11 cellular contexts compared by ENCODE assay signal in the genomic region with DNA sequence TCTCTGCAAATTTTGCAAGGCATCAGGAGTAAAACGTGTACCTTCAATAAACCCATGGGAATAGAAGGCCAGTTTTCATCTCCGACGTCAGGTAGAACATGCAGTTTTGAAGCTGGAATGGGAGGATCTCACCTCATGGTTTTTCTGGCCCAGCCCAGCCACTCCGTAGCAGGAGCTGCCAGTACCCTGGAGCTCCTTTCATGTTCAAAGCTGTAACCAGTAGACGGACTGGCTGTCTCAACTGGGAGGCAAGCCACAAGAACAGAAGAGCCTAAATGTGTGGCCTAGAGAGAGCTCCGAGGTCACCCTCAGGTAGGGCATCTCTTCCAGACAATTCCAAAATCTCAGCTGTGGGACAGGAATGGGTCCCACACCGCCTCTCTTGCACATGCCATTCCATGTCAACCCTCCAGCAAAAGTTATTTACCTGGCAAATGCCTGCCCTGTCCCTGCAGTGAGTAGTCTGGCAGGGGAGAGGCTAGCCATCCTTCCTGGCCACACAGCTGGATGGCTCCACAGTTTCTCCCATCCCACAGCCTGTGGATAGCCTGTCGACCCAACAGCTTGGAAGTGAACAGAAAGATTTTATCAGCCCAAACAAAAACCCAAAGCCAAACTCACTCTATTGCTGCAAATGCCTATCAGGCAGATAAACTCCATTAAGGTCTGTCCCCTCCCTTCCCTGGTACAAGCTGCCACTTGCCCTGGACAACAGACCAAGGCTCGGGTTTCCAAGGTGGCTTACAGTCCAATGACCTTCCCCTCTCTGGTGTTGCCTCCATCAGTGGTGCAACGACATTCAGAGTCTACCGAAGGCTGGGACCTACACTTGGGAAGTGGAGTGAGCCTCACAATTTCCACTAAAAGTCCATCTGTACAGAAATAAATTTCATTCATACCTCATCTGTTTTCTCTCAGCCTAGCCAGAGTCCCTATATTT. TPM values are rescaled to one million over a fixed set of nuclear protein-coding genes. Genes with fewer than 3 reads are reported as not detected.
A peak's percentile ranks its signal among the peaks of the same experiment; 100 is the strongest.
DNase-seq lines count a peak whose midpoint lies in the region; ATAC-seq and TF ChIP-seq lines count a peak whose summit lies in the region.
"Had no signal": no experiment of that assay in that cellular context is flagged by ENCODE, and none has a peak within 500 bp of the region (broad histone marks: within the 10 kb centered on the region; RNA-seq: fewer than 3 reads in every experiment).

No MANE protein-coding gene starts in this region.

- ATAC-seq in RWPE2 (ENCODE audit: low read depth) (no peak), HG02610 (IDR thresholded peaks at IDR 0.05; ENCODE audit: unreplicated experiment) (no peak)
- no peak for ATAC-seq in activated T-cell treated with anti-CD3 and anti-CD28 coated beads, Interleukin-2, amount 50 U/mL, for 72 hours (replicated peaks in 1 of 2)
- ATAC-seq: HCT116 had no signal

- no peaks in the 10 kb centered on the region for H3K9me3 Mint-ChIP-seq in activated naive CD4-positive, alpha-beta T cell treated with anti-CD3 and anti-CD28 coated beads for 36 hours
- H3K9me3 Mint-ChIP-seq in activated T-cell treated with anti-CD3 and anti-CD28 coated beads, Interleukin-2, amount 50 U/mL, for 72 hours = no peaks in the 10 kb centered on the region

- H3K27ac Mint-ChIP-seq in activated naive CD4-positive, alpha-beta T cell treated with anti-CD3 and anti-CD28 coated beads for 36 hours = no peak overlapping the region
- no peak overlapping the region for H3K27ac Mint-ChIP-seq in activated T-cell treated with anti-CD3 and anti-CD28 coated beads, Interleukin-2, amount 50 U/mL, for 72 hours

- H3K9me2 ChIP-seq in hepatocyte (replicated peaks; ENCODE audit: insufficient read depth) = no peaks in the 10 kb centered on the region

- H3K27me3 Mint-ChIP-seq in activated naive CD4-positive, alpha-beta T cell treated with anti-CD3 and anti-CD28 coated beads for 36 hours (ENCODE audit: low read depth) = no peaks in the 10 kb centered on the region
- peaks cover 25% of the 10 kb centered on the region for H3K27me3 Mint-ChIP-seq in activated T-cell treated with anti-CD3 and anti-CD28 coated beads, Interleukin-2, amount 50 U/mL, for 72 hours (ENCODE audit: low read depth)

- H3K36me3 ChIP-seq in RWPE2 (ENCODE audit: low read depth) (no peaks in the 10 kb centered on the region), hepatocyte (replicated peaks; ENCODE audit: insufficient read depth, low read depth) (no peaks in the 10 kb centered on the region)
- H3K36me3 ChIP-seq: SJSA1 had no signal

- H3K4me1 Mint-ChIP-seq in activated naive CD4-positive, alpha-beta T cell treated with anti-CD3 and anti-CD28 coated beads for 36 hours (ENCODE audit: low read depth) = peaks cover 18% of the 10 kb centered on the region
- H3K4me1 Mint-ChIP-seq in activated T-cell treated with anti-CD3 and anti-CD28 coated beads, Interleukin-2, amount 50 U/mL, for 72 hours (ENCODE audit: low read depth) = peaks cover 39% of the 10 kb centered on the region

- DNase-seq in NCI-H2171 treated with DMSO at 0.1 percent for 48 hours (lab: John Stamatoyannopoulos, UW) (peak; percentile 47), NCI-H2171 (lab: John Stamatoyannopoulos, UW) (no peak), RWPE2 (ENCODE audit: low spot score) (no peak), hepatocyte (ENCODE audit: low spot score) (no peak)
- DNase-seq in activated naive CD4-positive, alpha-beta T cell treated with anti-CD3 and anti-CD28 coated beads for 36 hours = no peak
- DNase-seq in activated T-cell treated with anti-CD3 and anti-CD28 coated beads, Interleukin-2, amount 50 U/mL, for 72 hours = no peak
- DNase-seq: stimulated activated CD8-positive, alpha-beta memory T cell treated with anti-CD3 and anti-CD28 coated beads, Interleukin-4, amount 100 ng/mL, for 48 hours had no signal

- no peak overlapping the region for H3K4me3 Mint-ChIP-seq in activated naive CD4-positive, alpha-beta T cell treated with anti-CD3 and anti-CD28 coated beads for 36 hours
- no peak overlapping the region for H3K4me3 Mint-ChIP-seq in activated T-cell treated with anti-CD3 and anti-CD28 coated beads, Interleukin-2, amount 50 U/mL, for 72 hours

- peaks cover 51% of the 10 kb centered on the region for H3K4me1 ChIP-seq in RWPE2 (ENCODE audit: insufficient read depth, poor library complexity, severe bottlenecking)
- H3K4me1 ChIP-seq in hepatocyte (ENCODE audit: insufficient read depth) = peaks cover 25% of the 10 kb centered on the region
- H3K4me1 ChIP-seq: SJSA1 had no signal

- H3K9me3 ChIP-seq in RWPE2 (ENCODE audit: severe bottlenecking) (no peaks in the 10 kb centered on the region), hepatocyte (ENCODE audit: low read depth) (no peaks in the 10 kb centered on the region)
- H3K9me3 ChIP-seq: SJSA1 had no signal

- no peak for TF ChIP-seq CTCF in RWPE2 (IDR thresholded peaks at IDR 0.05; ENCODE audit: poor library complexity, severe bottlenecking)
- TF ChIP-seq CTCF in hepatocyte (IDR thresholded peaks at IDR 0.05; ENCODE audit: poor library complexity) = no peak

- peak overlapping the region; percentile 98 for H3K27ac ChIP-seq in RWPE2 (ENCODE audit: poor library complexity, severe bottlenecking)
- peak overlapping the region; percentile 28 for H3K27ac ChIP-seq in hepatocyte
- peak overlapping the region; percentile 39 for H3K27ac ChIP-seq in temporal lobe (ENCODE audit: low read depth, low read length)
- H3K27ac ChIP-seq: SJSA1 had no signal

- H3K27me3 ChIP-seq in RWPE2 (ENCODE audit: insufficient read depth, poor library complexity, severe bottlenecking) = no peaks in the 10 kb centered on the region
- H3K27me3 ChIP-seq in hepatocyte = no peaks in the 10 kb centered on the region
- H3K27me3 ChIP-seq: SJSA1 had no signal

- no peaks in the 10 kb centered on the region for H3K79me2 ChIP-seq in hepatocyte

- H3K4me3 ChIP-seq in RWPE2 (ENCODE audit: severe bottlenecking) (no peak overlapping the region), hepatocyte (no peak overlapping the region)
- H3K4me3 ChIP-seq: SJSA1 had no signal

- no peak overlapping the region for H2AFZ ChIP-seq in hepatocyte

- intact Hi-C loops in activated naive CD4-positive, alpha-beta T cell treated with anti-CD3 and anti-CD28 coated beads for 36 hours (cut with micrococcal nuclease) = no loop called here

- H4K20me1 ChIP-seq in hepatocyte (ENCODE audit: insufficient read depth, poor library complexity, severe bottlenecking) = no peaks in the 10 kb centered on the region

- H3K36me3 Mint-ChIP-seq in activated naive CD4-positive, alpha-beta T cell treated with anti-CD3 and anti-CD28 coated beads for 36 hours (ENCODE audit: low read depth) = no peaks in the 10 kb centered on the region
- H3K36me3 Mint-ChIP-seq in activated T-cell treated with anti-CD3 and anti-CD28 coated beads, Interleukin-2, amount 50 U/mL, for 72 hours (ENCODE audit: insufficient read depth in 2 of 2) = no peaks in the 10 kb centered on the region

- H3K4me2 ChIP-seq in hepatocyte = no peak overlapping the region

- CTCF ChIA-PET in activated naive CD4-positive, alpha-beta T cell treated with anti-CD3 and anti-CD28 coated beads for 36 hours (lab: Charles Lee) = interaction anchor here (0.9 kb wide), 1 partner anchor 71 kb away, joined by 3 read pairs; no protein-coding TSS in a partner anchor

- WGBS in hepatocyte (ENCODE audit: low lambda C conversion rate, missing lambda C conversion rate) = 75% methylated on average over 11 of the region's 11 CpGs

RNA-seq across cellular contexts. Expression of gene CRACDL, which starts 27.8 kb away (rescaled TPM):
- total RNA-seq in hepatocyte (0.40 and 0.47 TPM in 2 replicates), temporal lobe (1.2 TPM)
- polyA plus RNA-seq in hepatocyte = 1.4 TPM in 1 of 2 replicates, not detected in the other
- total RNA-seq in activated naive CD4-positive, alpha-beta T cell treated with anti-CD3 and anti-CD28 coated beads for 36 hours = under 1 TPM; 0.14 to 0.35 TPM
- total RNA-seq in activated T-cell treated with anti-CD3 and anti-CD28 coated beads, Interleukin-2, amount 50 U/mL, for 72 hours = under 1 TPM; 0.19 to 0.79 TPM
- total RNA-seq: SJSA1 had no signal

Comparison
In these comparisons a context has a peak if more than half of its experiments do, and no peak if none do; other contexts are left out.
1. H3K27ac ChIP-seq: peak in every context shown above with its lines; median percentile 98 in RWPE2; 39 in temporal lobe; 28 in hepatocyte.